ENCODE assay signal across 7 cellular contexts in genomic region chr22:15854421-15854820, GRCh38.
A peak's percentile ranks its signal among the peaks of the same experiment; 100 is the strongest.
DNase-seq lines count a peak whose midpoint lies in the region; ATAC-seq, FAIRE-seq and TF ChIP-seq lines count a peak whose summit lies in the region.
"Not testable (repeated sequence)": the region's sequence is repeated elsewhere in the genome, so short reads cannot be mapped to it uniquely, and the experiment has no call there.

No MANE protein-coding gene starts in this region.

- 93 to 94% methylated on average over 14 of the region's 17 CpGs for WGBS in sigmoid colon, 2 donors

- ATAC-seq in SK-N-SH treated with all-trans-retinoic acid at 6 μM for 48 hours: peak; percentile 34
- ATAC-seq in mucosa of descending colon: peak; percentile 37

- not testable (repeated sequence) for H3K27ac Mint-ChIP-seq in activated T-cell treated with anti-CD3 and anti-CD28 coated beads, Interleukin-2, amount 50 U/mL, for 24 hours

- not testable (repeated sequence) for H3K4me3 Mint-ChIP-seq in activated T-cell treated with anti-CD3 and anti-CD28 coated beads, Interleukin-2, amount 50 U/mL, for 24 hours

- not testable (repeated sequence) for H3K4me1 Mint-ChIP-seq in activated T-cell treated with anti-CD3 and anti-CD28 coated beads, Interleukin-2, amount 50 U/mL, for 24 hours (ENCODE audit: low read depth)

- DNase-seq in activated T-cell treated with anti-CD3 and anti-CD28 coated beads, Interleukin-2, amount 50 U/mL, for 24 hours: peak; percentile 26
- peak; percentile 15 for DNase-seq in colonic mucosa
- peak; percentile 76 for DNase-seq in cardiac septum (ENCODE audit: low spot score)
- DNase-seq in kidney: peak; percentile 52
- DNase-seq in mucosa of descending colon: peak in 2 of 3 donors; percentile 27 to 66
- peak; percentile 56 for DNase-seq in sigmoid colon

- not testable (repeated sequence) for H3K4me1 ChIP-seq in colonic mucosa; kidney (ENCODE audit: control insufficient read depth in 1 of 2, insufficient read depth in 1 of 2, low read depth in 1 of 2, low read length in 2 of 2); mucosa of descending colon (ENCODE audit: low read depth); sigmoid colon

- H3K9ac ChIP-seq in colonic mucosa (ENCODE audit: low read depth in 2 of 2, low read length in 2 of 2); kidney (ENCODE audit: low read length in 2 of 2): not testable (repeated sequence)

- not testable (repeated sequence) for H3K27me3 Mint-ChIP-seq in activated T-cell treated with anti-CD3 and anti-CD28 coated beads, Interleukin-2, amount 50 U/mL, for 24 hours

- not testable (repeated sequence) for H3K27me3 ChIP-seq in colonic mucosa, sigmoid colon

- intact Hi-C loops in colonic mucosa (cut with DNase I); cardiac septum (cut with DNase I); kidney (cut with DNase I); mucosa of descending colon (cut with DNase I, micrococcal nuclease); sigmoid colon (cut with DNase I): not testable (repeated sequence)

- FAIRE-seq in kidney (lab: Jason Lieb, UNC): not testable (repeated sequence)

- H3K27ac ChIP-seq in colonic mucosa; kidney (ENCODE audit: low read depth in 2 of 2, low read length in 2 of 2); sigmoid colon: not testable (repeated sequence)

- not testable (repeated sequence) for H3K36me3 Mint-ChIP-seq in activated T-cell treated with anti-CD3 and anti-CD28 coated beads, Interleukin-2, amount 50 U/mL, for 24 hours (ENCODE audit: low read depth)

- H3K9me3 ChIP-seq in colonic mucosa; kidney (ENCODE audit: control insufficient read depth in 1 of 2, low read length in 2 of 2); mucosa of descending colon; sigmoid colon: not testable (repeated sequence)

- TF ChIP-seq POLR2A in sigmoid colon (IDR thresholded peaks at IDR 0.05): not testable (repeated sequence)

- not testable (repeated sequence) for TF ChIP-seq CTCF in colonic mucosa (IDR thresholded peaks at IDR 0.05); kidney (IDR thresholded peaks at IDR 0.05; ENCODE audit: borderline replicate concordance, extremely low read depth, insufficient read depth); mucosa of descending colon (IDR thresholded peaks at IDR 0.05); sigmoid colon (IDR thresholded peaks at IDR 0.05)

- not testable (repeated sequence) for TF ChIP-seq EP300 in sigmoid colon (IDR thresholded peaks at IDR 0.05)

- not testable (repeated sequence) for H3K36me3 ChIP-seq in colonic mucosa; kidney (ENCODE audit: control insufficient read depth in 1 of 2, insufficient read depth in 2 of 2, low read length in 2 of 2); mucosa of descending colon (ENCODE audit: low read depth); sigmoid colon

- not testable (repeated sequence) for H3K4me3 ChIP-seq in colonic mucosa; kidney (ENCODE audit: low read length in 2 of 2); mucosa of descending colon; sigmoid colon

- not testable (repeated sequence) for H3K9me3 Mint-ChIP-seq in activated T-cell treated with anti-CD3 and anti-CD28 coated beads, Interleukin-2, amount 50 U/mL, for 24 hours

Comparison
In these comparisons a context has a peak if more than half of its experiments do, and no peak if none do; other contexts are left out.
1. DNase-seq: peak in every context shown above with its lines; median percentile 76 in cardiac septum; 56 in sigmoid colon; 52 in kidney; 46 in mucosa of descending colon; 26 in activated T-cell treated with anti-CD3 and anti-CD28 coated beads, Interleukin-2, amount 50 U/mL, for 24 hours; 15 in colonic mucosa.